In the genomic region with DNA sequence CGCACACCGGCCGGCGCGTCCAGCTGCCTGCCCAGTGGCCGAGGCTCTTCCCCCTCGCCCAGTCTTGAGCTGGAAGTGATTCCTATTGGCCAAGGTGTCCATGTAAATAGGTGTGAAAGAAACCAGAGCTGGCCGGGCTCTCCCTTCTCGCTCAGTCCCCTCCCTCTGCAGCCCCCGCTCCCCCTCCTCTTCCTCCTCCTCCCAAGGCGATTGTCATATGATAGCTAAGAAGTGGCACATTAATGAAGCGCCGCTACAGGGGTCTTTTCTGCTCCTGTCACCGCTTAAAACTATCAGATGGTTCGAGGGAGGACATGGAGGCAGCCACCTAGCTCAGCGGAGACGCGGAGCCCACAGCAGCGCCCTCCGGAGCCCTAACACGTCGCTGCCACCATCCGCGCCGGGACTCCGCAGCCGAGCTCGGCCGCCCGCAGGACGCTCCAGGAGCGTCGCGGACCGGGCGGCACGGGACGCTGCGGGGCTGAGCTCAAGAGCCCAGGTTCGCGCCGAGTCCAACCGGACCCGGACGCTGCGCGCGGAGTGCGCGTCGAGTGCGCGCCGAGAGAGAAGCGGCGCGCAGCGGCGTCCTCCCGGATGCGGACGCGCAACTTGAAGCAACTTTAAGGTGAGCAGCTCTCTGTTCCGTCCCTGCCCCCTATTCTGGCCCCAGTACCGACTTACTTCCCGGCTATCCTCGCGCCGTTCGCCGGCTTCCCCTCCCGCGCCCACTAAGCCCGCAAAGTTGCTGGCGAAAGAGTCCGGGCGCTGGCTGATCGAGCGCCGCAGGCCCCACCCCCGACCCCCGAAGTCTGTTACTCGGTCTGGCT, we compare ENCODE assay signal across 10 cellular contexts. TPM values are rescaled to one million over a fixed set of nuclear protein-coding genes. Genes with fewer than 3 reads are reported as not detected.
A peak's percentile ranks its signal among the peaks of the same experiment; 100 is the strongest.
DNase-seq lines count a peak whose midpoint lies in the region; ATAC-seq and TF ChIP-seq lines count a peak whose summit lies in the region.
"Had no signal": no experiment of that assay in that cellular context is flagged by ENCODE, and none has a peak within 500 bp of the region (broad histone marks: within the 10 kb centered on the region; RNA-seq: fewer than 3 reads in every experiment).

A gene (plus strand): TSS at position 293 of the 827 bp plus-strand sequence. CDS start 653 bp downstream, outside the sequence.

- TF ChIP-seq CTCF in DND-41 (IDR thresholded peaks at IDR 0.05; ENCODE audit: borderline replicate concordance, extremely low read depth, low read length, poor library complexity, severe bottlenecking) (peak; percentile 56), psoas muscle (IDR thresholded peaks at IDR 0.05) (no peak)

- peaks cover 11% of the 10 kb centered on the region for H3K79me2 ChIP-seq in DND-41 (ENCODE audit: insufficient read depth, low read length)

- WGBS in ectodermal cell, 2 experiments: 0% methylated on average over 83 of the region's 83 CpGs
- 1 to 2% (median 1%) methylated on average over 70 to 83 of the region's 83 CpGs for WGBS in psoas muscle, 3 donors

- H3K9ac ChIP-seq in DND-41 (ENCODE audit: low read depth, low read length): peak within 1 kb of the TSS; percentile 62

- peak within 1 kb of the TSS; percentile 77 for H3K4me2 ChIP-seq in DND-41 (ENCODE audit: insufficient read depth, low read length)

- intact Hi-C loops in psoas muscle (cut with DNase I): no loop called here

- peak within 1 kb of the TSS; percentile 39 to 67; a peak in 3 of 4 replicates for H3K4me3 ChIP-seq in DND-41 (ENCODE audit: low read depth in 1 of 2, low read length in 2 of 2)
- H3K4me3 ChIP-seq in ectodermal cell (ENCODE audit: insufficient read depth, low read depth, low read length): peak within 1 kb of the TSS; percentile 78
- H3K4me3 ChIP-seq in psoas muscle: peak within 1 kb of the TSS; percentile 66

- H3K36me3 ChIP-seq in DND-41 (ENCODE audit: insufficient read depth, low read length) (peaks cover 12% of the 10 kb centered on the region; the same call in 1 of the 2 replicates), ectodermal cell (ENCODE audit: control insufficient read depth, insufficient read depth, low read length) (no peaks in the 10 kb centered on the region), psoas muscle (ENCODE audit: insufficient read depth in 1 of 2, low read depth in 1 of 2) (no peaks in the 10 kb centered on the region)
- H3K36me3 ChIP-seq: neutrophil had no signal

- ATAC-seq in DND-41 (ENCODE audit: insufficient read depth, low read depth) (peak; percentile 58), psoas muscle (peak in 1 of 4 donors; percentile 39), HG02870 (IDR thresholded peaks at IDR 0.05; ENCODE audit: unreplicated experiment) (no peak)

- DNase-seq in DND-41 (peak; percentile 62), NCI-H345 treated with DMSO at 0.1 percent for 48 hours (lab: John Stamatoyannopoulos, UW; ENCODE audit: unreplicated experiment) (peak; percentile 63), psoas muscle (no peak), occipital lobe (lab: John Stamatoyannopoulos, UW) (no peak), DMS114 treated with DMSO at 0.1 percent for 48 hours (lab: John Stamatoyannopoulos, UW; ENCODE audit: unreplicated experiment) (no peak), inferior parietal cortex (ENCODE audit: extremely low spot score) (no peak)
- DNase-seq: HFFc6 had no signal

- H3K4me1 ChIP-seq in DND-41 (ENCODE audit: insufficient read depth, low read length): peaks cover 41% of the 10 kb centered on the region
- peaks cover 16% of the 10 kb centered on the region for H3K4me1 ChIP-seq in ectodermal cell (ENCODE audit: control insufficient read depth, insufficient read depth, low read length)
- peaks cover 34% of the 10 kb centered on the region for H3K4me1 ChIP-seq in psoas muscle

- peak within 1 kb of the TSS; percentile 80 for H2AFZ ChIP-seq in DND-41 (ENCODE audit: low read depth, low read length)

- no peaks in the 10 kb centered on the region for H4K20me1 ChIP-seq in DND-41 (ENCODE audit: insufficient read depth, low read length)

- H3K27me3 ChIP-seq in DND-41 (ENCODE audit: insufficient read depth, low read length, poor library complexity): no peaks in the 10 kb centered on the region
- H3K27me3 ChIP-seq in ectodermal cell (ENCODE audit: control insufficient read depth, insufficient read depth, low read length, poor library complexity, severe bottlenecking): peaks cover 54% of the 10 kb centered on the region
- H3K27me3 ChIP-seq in psoas muscle (ENCODE audit: insufficient read depth in 3 of 3, low read length in 2 of 3): peaks cover 3 to 99% (median 55%) of the 10 kb centered on the region in 3 donors

- H3K27ac ChIP-seq in DND-41 (ENCODE audit: low read length) (peak within 1 kb of the TSS; percentile 59), ectodermal cell (ENCODE audit: insufficient read depth, low read depth, low read length, poor library complexity, severe bottlenecking) (peak within 1 kb of the TSS; percentile 78), psoas muscle (no peak within 1 kb of the TSS)
- H3K27ac ChIP-seq: neutrophil had no signal

- H3K9me3 ChIP-seq in DND-41 (ENCODE audit: insufficient read depth, low read length, severe bottlenecking) (no peaks in the 10 kb centered on the region), ectodermal cell (ENCODE audit: control insufficient read depth, low read length) (no peaks in the 10 kb centered on the region), psoas muscle (no peaks in the 10 kb centered on the region)
- H3K9me3 ChIP-seq: neutrophil had no signal

RNA-seq across cellular contexts. Expression of the gene that starts here (rescaled TPM):
- polyA plus RNA-seq in ectodermal cell (2013, experiment 1 of 4): 25.3 TPM
- polyA plus RNA-seq in ectodermal cell (2013, experiment 2 of 4): 40.1 TPM
- polyA plus RNA-seq in ectodermal cell (2013, experiment 3 of 4): 34.7 TPM
- 35.5 TPM for polyA plus RNA-seq in ectodermal cell (2013, experiment 4 of 4)
- not detected for total RNA-seq in psoas muscle
- polyA plus RNA-seq in psoas muscle: not detected
- not detected for total RNA-seq in occipital lobe
- total RNA-seq: HFFc6 had no signal

Comparison
In these comparisons a context has a peak if more than half of its experiments do, and no peak if none do; other contexts are left out.
1. DNase-seq: peak in DND-41 (single experiment) and NCI-H345 treated with DMSO at 0.1 percent for 48 hours (single experiment); none in psoas muscle (0 of 2), occipital lobe (single experiment), DMS114 treated with DMSO at 0.1 percent for 48 hours (single experiment) and inferior parietal cortex (single experiment).
2. Peak in every context shown above with its lines, with median percentiles within 50 percentile points of each other: H3K4me3 ChIP-seq.